1 cellular context compared by ENCODE assay signal in genomic region chr11:1589191-1589963, GRCh38.
TF ChIP-seq lines count a peak whose summit lies in the region.
"Not testable (repeated sequence)": the region's sequence is repeated elsewhere in the genome, so short reads cannot be mapped to it uniquely, and the experiment has no call there.

No MANE protein-coding gene starts in this region.

TF ChIP-seq in HepG2, 621 proteins besides CTCF, POLR2A, EP300 and RAD21:
- TF ChIP-seq FOXA3 (CRISPR knock-in tag; IDR thresholded peaks at IDR 0.05) (peak; percentile 21; the same call in 1 of the 2 replicates), ARID5B (CRISPR knock-in tag; IDR thresholded peaks at IDR 0.05) (peak; percentile 21; the same call in 1 of the 2 replicates), FOXP4 (CRISPR knock-in tag; IDR thresholded peaks at IDR 0.05) (peak; percentile 54), MAX (IDR thresholded peaks at IDR 0.05) (peak; percentile 24; the same call in 1 of the 2 replicates), GABPB1 (CRISPR knock-in tag; IDR thresholded peaks at IDR 0.05) (peak; percentile 34; the same call in 1 of the 2 replicates), SAP130 (CRISPR knock-in tag; IDR thresholded peaks at IDR 0.05; ENCODE audit: low read depth) (peak; percentile 36), GATAD2A (CRISPR knock-in tag; IDR thresholded peaks at IDR 0.05) (peak; percentile 43; the same call in 1 of the 2 replicates), FOXP1 (CRISPR knock-in tag; IDR thresholded peaks at IDR 0.05) (peak; percentile 50), FOXA1 (CRISPR knock-in tag; IDR thresholded peaks at IDR 0.05) (0 out of 2 replicates have a peak, but pooled peaks have one; percentile 10), CEBPB (IDR thresholded peaks at IDR 0.05; ENCODE audit: borderline replicate concordance, low read depth, low read length) (peak; percentile 41; the same call in 1 of the 2 replicates), ZSCAN9 (CRISPR knock-in tag; IDR thresholded peaks at IDR 0.05; ENCODE audit: borderline replicate concordance) (0 out of 2 replicates have a peak, but pooled peaks have one; percentile 18), MXI1 (IDR thresholded peaks at IDR 0.05; ENCODE audit: borderline replicate concordance, low read depth, low read length) (peak; percentile 16; the same call in 1 of the 3 replicates), ETV5 (CRISPR knock-in tag; IDR thresholded peaks at IDR 0.05; ENCODE audit: borderline replicate concordance) (peak; percentile 85; the same call in 1 of the 2 replicates), RARA (CRISPR knock-in tag; IDR thresholded peaks at IDR 0.05) (0 out of 2 replicates have a peak, but pooled peaks have one; percentile 6), SALL1 (CRISPR knock-in tag; IDR thresholded peaks at IDR 0.05) (0 out of 2 replicates have a peak, but pooled peaks have one; percentile 22), GABPA (IDR thresholded peaks at IDR 0.05; ENCODE audit: low read depth, low read length) (peak; percentile 40), GABPA (CRISPR knock-in tag; IDR thresholded peaks at IDR 0.05; ENCODE audit: low read depth) (peak; percentile 88), MED1 (CRISPR knock-in tag; IDR thresholded peaks at IDR 0.05) (peak; percentile 58), ETV6 (CRISPR knock-in tag; conservative IDR thresholded peaks at IDR 0.05) (0 out of 2 replicates have a peak, but pooled peaks have one; percentile 46), ELF1 (CRISPR knock-in tag; IDR thresholded peaks at IDR 0.05) (peak; percentile 35; the same call in 1 of the 2 replicates), ELF3 (CRISPR knock-in tag; IDR thresholded peaks at IDR 0.05) (peak; percentile 79), KAT8 (CRISPR knock-in tag; IDR thresholded peaks at IDR 0.05) (peak; percentile 49; the same call in 1 of the 2 replicates), ATF4 (CRISPR knock-in tag; IDR thresholded peaks at IDR 0.05) (0 out of 4 replicates have a peak, but pooled peaks of 1 of the 2 experiments have one; percentile 36)
- not testable (repeated sequence) for TF ChIP-seq FOXP1, FOXA1 (IDR thresholded peaks at IDR 0.05)
